1 cellular context compared by ENCODE assay signal in genomic region chr19:55382013-55382412, GRCh38.
TF ChIP-seq lines count a peak whose summit lies in the region.

No MANE protein-coding gene starts in this region.

TF ChIP-seq in HCT116, 20 proteins besides CTCF, POLR2A, EP300 and RAD21:
- TF ChIP-seq SP1 (IDR thresholded peaks at IDR 0.05; ENCODE audit: low read depth): no peak
